In genomic region chr9:18666348-18666747, GRCh38 we compare ENCODE assay signal across 20 cellular contexts.
DNase-seq lines count a peak whose midpoint lies in the region.
"Had no signal": no experiment of that assay in that cellular context is flagged by ENCODE, and none has a peak within 500 bp of the region (broad histone marks: within the 10 kb centered on the region; RNA-seq: fewer than 3 reads in every experiment).

No MANE protein-coding gene starts in this region.

- H3K36me3 ChIP-seq in adipocyte (ENCODE audit: control insufficient read depth, insufficient read depth, low read length, severe bottlenecking), result peaks cover 5% of the 10 kb centered on the region
- H3K36me3 ChIP-seq: neural progenitor cell had no signal

- no peaks in the 10 kb centered on the region for H3K27me3 ChIP-seq in adipocyte (replicated peaks; ENCODE audit: control insufficient read depth, insufficient read depth, low read length)
- H3K27me3 ChIP-seq: brain microvascular endothelial cell, neural progenitor cell had no signal

- H3K9me3 ChIP-seq in adipocyte (ENCODE audit: control insufficient read depth, low read length), result no peaks in the 10 kb centered on the region

- intact Hi-C loops in activated CD4-positive, alpha-beta memory T cell treated with anti-CD3 and anti-CD28 coated beads for 36 hours (cut with micrococcal nuclease), result loop anchor here (10.0 kb wide), 1 partner anchor 72 kb away; no protein-coding TSS in a partner anchor

- DNase-seq in HCEC 1CT (peak; percentile 22), adipocyte (ENCODE audit: low read depth) (peak; percentile 31), fibroblast of peridontal ligament (ENCODE audit: extremely low read depth) (peak; percentile 29), skeletal muscle cell (ENCODE audit: low read depth) (peak; percentile 68), NCI-H774 (lab: John Stamatoyannopoulos, UW) (no peak), mesenteric fat pad (ENCODE audit: low spot score) (no peak)
- no peak for DNase-seq in activated CD4-positive, alpha-beta memory T cell treated with anti-CD3 and anti-CD28 coated beads for 36 hours
- DNase-seq: activated CD4-positive, alpha-beta T cell treated with anti-CD3 and anti-CD28 coated beads, Interleukin-2, amount 50 U/mL, for 4 hours; activated naive CD4-positive, alpha-beta T cell treated with anti-CD3 and anti-CD28 coated beads, Interleukin-2, amount 10 ng/mL, durations not matched to agents 7 days and 5 days; activated T-cell treated with anti-CD3 and anti-CD28 coated beads, Interleukin-2, amount 50 U/mL, for 1 hour; brain microvascular endothelial cell; GOT3; MV-4-11; NCI-H2029; NCI-H510A; SHP77; stimulated activated naive CD4-positive, alpha-beta T cell treated with Interleukin-2 at 50 U/mL for 16 hours; T-helper 1 cell had no signal

- no peak overlapping the region for H3K4me3 Mint-ChIP-seq in activated CD4-positive, alpha-beta memory T cell treated with anti-CD3 and anti-CD28 coated beads for 36 hours
- H3K4me3 Mint-ChIP-seq: activated naive CD4-positive, alpha-beta T cell treated with anti-CD3 and anti-CD28 coated beads, Interleukin-2, amount 10 ng/mL, durations not matched to agents 7 days and 5 days; IgD-negative memory B cell; neural progenitor cell had no signal

- no peak overlapping the region for H3K9ac ChIP-seq in adipocyte (ENCODE audit: low read length)
- H3K9ac ChIP-seq: neural progenitor cell had no signal

- H3K27me3 Mint-ChIP-seq in activated CD4-positive, alpha-beta memory T cell treated with anti-CD3 and anti-CD28 coated beads for 36 hours, result no peaks in the 10 kb centered on the region
- H3K27me3 Mint-ChIP-seq: activated naive CD4-positive, alpha-beta T cell treated with anti-CD3 and anti-CD28 coated beads, Interleukin-2, amount 10 ng/mL, durations not matched to agents 7 days and 5 days; IgD-negative memory B cell had no signal

- peaks cover 26% of the 10 kb centered on the region for H3K4me1 ChIP-seq in adipocyte (ENCODE audit: control insufficient read depth, insufficient read depth, low read length)
- H3K4me1 ChIP-seq: neural progenitor cell had no signal

- H3K27ac Mint-ChIP-seq in activated CD4-positive, alpha-beta memory T cell treated with anti-CD3 and anti-CD28 coated beads for 36 hours, result no peak overlapping the region
- H3K27ac Mint-ChIP-seq: activated naive CD4-positive, alpha-beta T cell treated with anti-CD3 and anti-CD28 coated beads, Interleukin-2, amount 10 ng/mL, durations not matched to agents 7 days and 5 days; IgD-negative memory B cell; neural progenitor cell had no signal

- no peaks in the 10 kb centered on the region for H3K36me3 Mint-ChIP-seq in activated CD4-positive, alpha-beta memory T cell treated with anti-CD3 and anti-CD28 coated beads for 36 hours
- H3K36me3 Mint-ChIP-seq: activated naive CD4-positive, alpha-beta T cell treated with anti-CD3 and anti-CD28 coated beads, Interleukin-2, amount 10 ng/mL, durations not matched to agents 7 days and 5 days; IgD-negative memory B cell; neural progenitor cell had no signal

- no peaks in the 10 kb centered on the region for H3K9me3 Mint-ChIP-seq in activated CD4-positive, alpha-beta memory T cell treated with anti-CD3 and anti-CD28 coated beads for 36 hours
- H3K9me3 Mint-ChIP-seq: activated naive CD4-positive, alpha-beta T cell treated with anti-CD3 and anti-CD28 coated beads, Interleukin-2, amount 10 ng/mL, durations not matched to agents 7 days and 5 days; neural progenitor cell had no signal

- CTCF ChIA-PET in activated CD4-positive, alpha-beta memory T cell treated with anti-CD3 and anti-CD28 coated beads for 36 hours (lab: Charles Lee), result no interaction called here

- H3K4me1 Mint-ChIP-seq in activated CD4-positive, alpha-beta memory T cell treated with anti-CD3 and anti-CD28 coated beads for 36 hours (ENCODE audit: low read depth), result no peaks in the 10 kb centered on the region
- H3K4me1 Mint-ChIP-seq: activated naive CD4-positive, alpha-beta T cell treated with anti-CD3 and anti-CD28 coated beads, Interleukin-2, amount 10 ng/mL, durations not matched to agents 7 days and 5 days; IgD-negative memory B cell had no signal

- H3K4me3 ChIP-seq in adipocyte (ENCODE audit: low read length) (peak overlapping the region; percentile 13), skeletal muscle cell (ENCODE audit: low read depth, low read length) (no peak overlapping the region)
- H3K4me3 ChIP-seq: neural progenitor cell had no signal

- POLR2A ChIA-PET in activated CD4-positive, alpha-beta memory T cell treated with anti-CD3 and anti-CD28 coated beads for 36 hours (lab: Charles Lee), result no interaction called here

Comparison
In these comparisons a context has a peak if more than half of its experiments do, and no peak if none do; other contexts are left out.
1. DNase-seq: peak in HCEC 1CT (single experiment), adipocyte (single experiment), fibroblast of peridontal ligament (single experiment) and skeletal muscle cell (single experiment); none in NCI-H774 (single experiment), activated CD4-positive, alpha-beta memory T cell treated with anti-CD3 and anti-CD28 coated beads for 36 hours (single experiment) and mesenteric fat pad (single experiment).